In genomic region chr3:168839692-168840091, GRCh38 we compare ENCODE assay signal across 20 cellular contexts.
"Had no signal": no experiment of that assay in that cellular context is flagged by ENCODE, and none has a peak within 500 bp of the region (broad histone marks: within the 10 kb centered on the region; RNA-seq: fewer than 3 reads in every experiment).

No MANE protein-coding gene starts in this region.

- H3K27ac Mint-ChIP-seq: endodermal cell; naive thymus-derived CD8-positive, alpha-beta T cell; stimulated activated effector memory CD8-positive, alpha-beta T cell treated with anti-CD3 and anti-CD28 coated beads, Interleukin-12 subunit alpha, Interleukin-12 subunit beta, amount 100 ng/mL, for 72 hours had no signal

- DNase-seq: colonic mucosa; dermis blood vessel endothelial cell; effector CD4-positive, alpha-beta T cell; endodermal cell; erythroblast; foreskin keratinocyte; left colon; mucosa of descending colon; naive thymus-derived CD8-positive, alpha-beta T cell; psoas muscle; retina; right lobe of liver; stimulated activated CD4-positive, alpha-beta T cell treated with anti-CD3 and anti-CD28 coated beads, Interleukin-4, amount 100 ng/mL, for 1 hour; stimulated activated CD8-positive, alpha-beta memory T cell treated with anti-CD3 and anti-CD28 coated beads, Interleukin-4, amount 100 ng/mL, for 48 hours; stimulated activated naive CD8-positive, alpha-beta T cell treated with anti-CD3 and anti-CD28 coated beads, Interleukin-15, Interleukin-2, amounts not matched to agents 100 U/mL and 50 U/mL, for 24 hours; tibial artery; upper lobe of left lung; uterus had no signal

- ATAC-seq: foreskin keratinocyte; left colon; mucosa of descending colon; naive thymus-derived CD8-positive, alpha-beta T cell; psoas muscle; right lobe of liver; stimulated activated effector memory CD8-positive, alpha-beta T cell treated with anti-CD3 and anti-CD28 coated beads, Interleukin-12 subunit alpha, Interleukin-12 subunit beta, amount 100 ng/mL, for 72 hours; stimulated activated naive CD8-positive, alpha-beta T cell treated with anti-CD3 and anti-CD28 coated beads, Interleukin-15, Interleukin-2, amounts not matched to agents 100 U/mL and 50 U/mL, for 24 hours had no signal

- H3K27ac ChIP-seq: colonic mucosa, foreskin keratinocyte, neutrophil, psoas muscle, right lobe of liver, tibial artery, upper lobe of left lung, uterus had no signal

- H3K27me3 ChIP-seq: colonic mucosa, neutrophil, right lobe of liver, tibial artery, upper lobe of left lung, uterus had no signal

- H3K4me1 ChIP-seq: colonic mucosa, foreskin keratinocyte, psoas muscle, right lobe of liver, tibial artery, upper lobe of left lung, uterus had no signal

- H3K9me3 ChIP-seq: colonic mucosa, mucosa of descending colon, neutrophil, psoas muscle, right lobe of liver, tibial artery, upper lobe of left lung, uterus had no signal

- H3K36me3 ChIP-seq: colonic mucosa, neutrophil, right lobe of liver, tibial artery, upper lobe of left lung, uterus had no signal

- H3K9me3 Mint-ChIP-seq: endodermal cell; naive thymus-derived CD8-positive, alpha-beta T cell had no signal

- H3K4me1 Mint-ChIP-seq: naive thymus-derived CD8-positive, alpha-beta T cell; stimulated activated effector memory CD8-positive, alpha-beta T cell treated with anti-CD3 and anti-CD28 coated beads, Interleukin-12 subunit alpha, Interleukin-12 subunit beta, amount 100 ng/mL, for 72 hours had no signal

- H3K36me3 Mint-ChIP-seq: naive thymus-derived CD8-positive, alpha-beta T cell; stimulated activated effector memory CD8-positive, alpha-beta T cell treated with anti-CD3 and anti-CD28 coated beads, Interleukin-12 subunit alpha, Interleukin-12 subunit beta, amount 100 ng/mL, for 72 hours had no signal

- H3K4me3 Mint-ChIP-seq: endodermal cell; naive thymus-derived CD8-positive, alpha-beta T cell; stimulated activated effector memory CD8-positive, alpha-beta T cell treated with anti-CD3 and anti-CD28 coated beads, Interleukin-12 subunit alpha, Interleukin-12 subunit beta, amount 100 ng/mL, for 72 hours had no signal

- H3K27me3 Mint-ChIP-seq: naive thymus-derived CD8-positive, alpha-beta T cell had no signal

- H3K4me3 ChIP-seq: colonic mucosa, mucosa of descending colon, psoas muscle, right lobe of liver, tibial artery, upper lobe of left lung, uterus had no signal
